ENCODE assay signal across 1 cellular context in the genomic region with DNA sequence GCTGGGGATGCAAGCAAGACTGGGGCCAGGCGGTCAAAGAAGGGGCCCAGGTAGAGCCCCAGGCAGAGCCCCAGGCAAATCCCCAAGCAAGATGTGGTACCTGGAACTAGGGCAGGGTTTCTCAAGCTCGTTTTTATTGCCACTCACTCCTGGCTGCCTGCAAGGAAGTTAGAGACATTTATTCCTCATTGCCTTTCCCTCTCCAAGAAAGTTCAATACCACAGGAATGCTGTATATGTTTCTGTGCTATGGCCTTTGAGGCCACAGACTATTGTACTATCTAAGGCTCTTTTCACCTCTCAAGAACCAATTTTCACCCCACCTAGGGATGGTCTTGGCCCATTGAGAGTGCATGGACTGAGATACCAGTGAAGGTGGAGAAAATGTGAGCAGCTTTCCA.
TF ChIP-seq lines count a peak whose summit lies in the region.

No MANE protein-coding gene starts in this region.

TF ChIP-seq in IMR-90, 13 proteins besides CTCF, POLR2A, EP300 and RAD21 (continued from another document):
- TF ChIP-seq, protein P1, sequence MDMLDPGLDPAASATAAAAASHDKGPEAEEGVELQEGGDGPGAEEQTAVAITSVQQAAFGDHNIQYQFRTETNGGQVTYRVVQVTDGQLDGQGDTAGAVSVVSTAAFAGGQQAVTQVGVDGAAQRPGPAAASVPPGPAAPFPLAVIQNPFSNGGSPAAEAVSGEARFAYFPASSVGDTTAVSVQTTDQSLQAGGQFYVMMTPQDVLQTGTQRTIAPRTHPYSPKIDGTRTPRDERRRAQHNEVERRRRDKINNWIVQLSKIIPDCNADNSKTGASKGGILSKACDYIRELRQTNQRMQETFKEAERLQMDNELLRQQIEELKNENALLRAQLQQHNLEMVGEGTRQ (IDR thresholded peaks at IDR 0.05; ENCODE audit: low read depth, low read length): no peak
- TF ChIP-seq FOS (IDR thresholded peaks at IDR 0.05; ENCODE audit: low read depth, low read length): no peak
- no peak for TF ChIP-seq MXI1 (IDR thresholded peaks at IDR 0.05; ENCODE audit: borderline replicate concordance, low read depth, low read length)
